8 cellular contexts compared by ENCODE assay signal in genomic region chr3:115147329-115148141, GRCh38. TPM values are rescaled to one million over a fixed set of nuclear protein-coding genes. Genes with fewer than 3 reads are reported as not detected.
A peak's percentile ranks its signal among the peaks of the same experiment; 100 is the strongest.
DNase-seq lines count a peak whose midpoint lies in the region; ATAC-seq and TF ChIP-seq lines count a peak whose summit lies in the region.

No MANE protein-coding gene starts in this region.

- no peak for TF ChIP-seq CTCF in WERI-Rb-1 (IDR thresholded peaks at IDR 0.05; ENCODE audit: low read depth, low read length)
- TF ChIP-seq CTCF in mammary epithelial cell (conservative IDR thresholded peaks at IDR 0.05 in 1 of 2, IDR thresholded peaks at IDR 0.05 in 1 of 2; ENCODE audit: extremely low read depth in 1 of 2, insufficient read depth in 1 of 2, low read depth in 1 of 2, low read length in 2 of 2), result no peak

- H4K20me1 ChIP-seq in mammary epithelial cell (ENCODE audit: insufficient read depth, low read length), result no peaks in the 10 kb centered on the region

- peaks cover 13% of the 10 kb centered on the region for H3K4me1 ChIP-seq in mammary epithelial cell (ENCODE audit: insufficient read depth, low read length)
- H3K4me1 ChIP-seq in skeletal muscle satellite cell (ENCODE audit: control insufficient read depth, insufficient read depth, low read length), result peaks cover 11% of the 10 kb centered on the region

- in situ Hi-C loops in ACHN (cut with HindIII; ENCODE audit: low pct_ligation_motif_present, low pct_unique_long_range_greater_than_20kb, low sequenced_read_pairs) (no loop called here), mammary epithelial cell (cut with MboI; ENCODE audit: low sequenced_read_pairs in 2 of 2) (no loop called here)

- BruUV-seq in mammary epithelial cell (replicated peaks; lab: Mats Ljungman, UMichigan), result no TSS peak

- CTCF ChIA-PET in mammary epithelial cell (lab: Charles Lee; ENCODE audit: low non-redundant PET), result interaction anchor here (0.7 kb wide), 1 partner anchor 446 kb away, joined by 5 read pairs; no protein-coding TSS in a partner anchor

- H3K4me2 ChIP-seq in mammary epithelial cell (ENCODE audit: insufficient read depth, low read depth, low read length) (peak overlapping the region; percentile 87), skeletal muscle satellite cell (ENCODE audit: low read length) (peak overlapping the region; percentile 91)

- intact Hi-C loops in mammary epithelial cell (cut with micrococcal nuclease), result loop anchor here (2.0 to 5.0 kb wide), 5 partner anchors 55 to 699 kb away; no protein-coding TSS in a partner anchor

- H2AFZ ChIP-seq in mammary epithelial cell (ENCODE audit: low read depth, low read length), result peak overlapping the region; percentile 93

- H3K4me3 ChIP-seq in WERI-Rb-1 (ENCODE audit: low read depth, low read length) (peak overlapping the region; percentile 93), mammary epithelial cell (replicated peaks in 1 of 3; ENCODE audit: insufficient read depth in 1 of 3, low read depth in 2 of 3, low read length in 3 of 3) (peak overlapping the region; percentile 67 to 87 (median 74)), iPS-18c (ENCODE audit: insufficient read depth, low read depth, low read length) (peak overlapping the region; percentile 72), skeletal muscle satellite cell (ENCODE audit: low read length) (peak overlapping the region; percentile 86)

- WGBS in mammary epithelial cell (ENCODE audit: low coverage, missing lambda C conversion rate), result 5% methylated on average over 13 of the region's 54 CpGs

- DNase-seq in ACHN (peak; percentile 99), NCI-H2171 treated with DMSO at 0.1 percent for 48 hours (lab: John Stamatoyannopoulos, UW) (peak; percentile 100), WERI-Rb-1 (peak; percentile 98), mammary epithelial cell (peak; percentile 100)

- H3K27me3 ChIP-seq in WERI-Rb-1 (ENCODE audit: insufficient read depth, low read depth, severe bottlenecking), result no peaks in the 10 kb centered on the region
- H3K27me3 ChIP-seq in mammary epithelial cell (ENCODE audit: insufficient read depth, low read length), result no peaks in the 10 kb centered on the region
- no peaks in the 10 kb centered on the region for H3K27me3 ChIP-seq in skeletal muscle satellite cell (ENCODE audit: control insufficient read depth, insufficient read depth, low read length)

- peak; percentile 86 for ATAC-seq in GM18870 (IDR thresholded peaks at IDR 0.05; ENCODE audit: unreplicated experiment)
- ATAC-seq in HG03108 (IDR thresholded peaks at IDR 0.05; ENCODE audit: unreplicated experiment), result peak; percentile 76

- H3K9ac ChIP-seq in mammary epithelial cell (ENCODE audit: insufficient read depth, low read length) (peak overlapping the region; percentile 75), skeletal muscle satellite cell (ENCODE audit: low read depth, low read length) (peak overlapping the region; percentile 92)

- H3K9me3 ChIP-seq in WERI-Rb-1 (ENCODE audit: severe bottlenecking), result no peaks in the 10 kb centered on the region
- no peaks in the 10 kb centered on the region for H3K9me3 ChIP-seq in mammary epithelial cell (replicated peaks; ENCODE audit: insufficient read depth, low read length)
- no peaks in the 10 kb centered on the region for H3K9me3 ChIP-seq in iPS-18c (ENCODE audit: control insufficient read depth, insufficient read depth, low read length)
- no peaks in the 10 kb centered on the region for H3K9me3 ChIP-seq in skeletal muscle satellite cell (replicated peaks; ENCODE audit: low read length)

- peaks cover 3% of the 10 kb centered on the region; the same call in 1 of the 2 replicates for H3K36me3 ChIP-seq in WERI-Rb-1
- no peaks in the 10 kb centered on the region for H3K36me3 ChIP-seq in mammary epithelial cell (ENCODE audit: insufficient read depth, low read length)
- H3K36me3 ChIP-seq in skeletal muscle satellite cell (ENCODE audit: insufficient read depth, low read length), result no peaks in the 10 kb centered on the region

- H3K79me2 ChIP-seq in mammary epithelial cell (ENCODE audit: insufficient read depth, low read length), result no peaks in the 10 kb centered on the region

- dilution Hi-C loops in mammary epithelial cell (cut with HindIII; ENCODE audit: low sequenced_read_pairs), result no loop called here

- H3K27ac ChIP-seq in WERI-Rb-1 (peak overlapping the region; percentile 80), mammary epithelial cell (ENCODE audit: insufficient read depth, low read depth, low read length) (peak overlapping the region; percentile 74)

RNA-seq across cellular contexts. Expression of gene ZBTB20, which starts 0.4 kb away (rescaled TPM):
- 10 to 100 TPM in 1 of 2 donors, 1 to 10 TPM in 1; 6.5 to 21.3 TPM for total RNA-seq in mammary epithelial cell
- polyA plus RNA-seq in mammary epithelial cell, result 1.2 TPM
- polyA minus RNA-seq in mammary epithelial cell, result 3.9 TPM
- total RNA-seq in skeletal muscle satellite cell (2012; rRNA removed), result 8.4 and 10.5 TPM in 2 replicates

Comparison
In these comparisons a context has a peak if more than half of its experiments do, and no peak if none do; other contexts are left out.
1. Peak in every context shown above with its lines: DNase-seq, ATAC-seq, H3K4me3 ChIP-seq and H3K27ac ChIP-seq.